ENCODE assay signal across 32 cellular contexts in genomic region chr13:111528513-111528912, GRCh38.
"Had no signal": no experiment of that assay in that cellular context is flagged by ENCODE, and none has a peak within 500 bp of the region (broad histone marks: within the 10 kb centered on the region; RNA-seq: fewer than 3 reads in every experiment).

No MANE protein-coding gene starts in this region.

- H3K9me3 ChIP-seq: heart left ventricle, left lung, neutrophil, ovary, right atrium auricular region, right lobe of liver, testis, thyroid gland, transverse colon, upper lobe of left lung had no signal

- FAIRE-seq: islet of Langerhans, kidney, urothelium cell line had no signal

- H3K27ac Mint-ChIP-seq: immature natural killer cell; mesothelial cell of epicardium; nephron; progenitor cell of endocrine pancreas; stimulated activated naive B cell treated with anti-CD40 and anti-IgM and Interleukin-4, amounts not matched to agents 10 μg/mL and 1 μg/mL and 100 μg/mL, for 72 hours had no signal

- H3K4me3 Mint-ChIP-seq: immature natural killer cell; mesothelial cell of epicardium; naive B cell; nephron; neural crest cell; stimulated activated naive B cell treated with anti-CD40 and anti-IgM and Interleukin-4, amounts not matched to agents 10 μg/mL and 1 μg/mL and 100 μg/mL, for 72 hours had no signal

- H3K27ac ChIP-seq: heart left ventricle, left lung, neutrophil, ovary, right atrium auricular region, right lobe of liver, stomach, testis, thyroid gland, transverse colon, upper lobe of left lung had no signal

- H3K36me3 Mint-ChIP-seq: immature natural killer cell; mesothelial cell of epicardium; naive B cell; stimulated activated naive B cell treated with anti-CD40 and anti-IgM and Interleukin-4, amounts not matched to agents 10 μg/mL and 1 μg/mL and 100 μg/mL, for 72 hours had no signal

- ATAC-seq: left colon; left lung; right lobe of liver; stimulated activated naive B cell treated with anti-CD40 and anti-IgM and Interleukin-4, amounts not matched to agents 10 μg/mL and 1 μg/mL and 100 μg/mL, for 72 hours; stimulated activated naive CD8-positive, alpha-beta T cell treated with anti-CD3 and anti-CD28 coated beads, Interleukin-15, Interleukin-2, amounts not matched to agents 100 U/mL and 50 U/mL, for 24 hours had no signal

- H3K4me1 ChIP-seq: left lung, right atrium auricular region, testis, thyroid gland, transverse colon, upper lobe of left lung had no signal

- H3K9me3 Mint-ChIP-seq: mesothelial cell of epicardium; naive B cell; nephron; neural crest cell; stimulated activated naive B cell treated with anti-CD40 and anti-IgM and Interleukin-4, amounts not matched to agents 10 μg/mL and 1 μg/mL and 100 μg/mL, for 72 hours had no signal

- H3K36me3 ChIP-seq: heart left ventricle, left lung, neutrophil, ovary, right atrium auricular region, right lobe of liver, stomach, thyroid gland, transverse colon, upper lobe of left lung had no signal

- H3K27me3 ChIP-seq: ovary, right atrium auricular region, right lobe of liver, testis, thyroid gland, upper lobe of left lung had no signal

- DNase-seq: heart left ventricle; hypothalamus; immature natural killer cell; kidney; left lung; mesendoderm; naive B cell; occipital lobe; ovary; stimulated activated CD4-positive, alpha-beta T cell treated with anti-CD3 and anti-CD28 coated beads, Interleukin-12 subunit alpha, Interleukin-12 subunit beta, amount 100 ng/mL, for 4 hours; stimulated activated CD4-positive, alpha-beta T cell treated with anti-CD3 and anti-CD28 coated beads, Interleukin-15, amount 100 ng/mL, for 24 hours; stimulated activated CD4-positive, alpha-beta T cell treated with anti-CD3 and anti-CD28 coated beads, Interleukin-2, amount 100 ng/mL, for 24 hours; stimulated activated CD4-positive, alpha-beta T cell treated with anti-CD3 and anti-CD28 coated beads, Interleukin-4, amount 100 ng/mL, for 1 hour; stimulated activated naive B cell treated with anti-CD40 and anti-IgM and Interleukin-4, amounts not matched to agents 10 μg/mL and 1 μg/mL and 100 μg/mL, for 72 hours; stimulated activated naive CD8-positive, alpha-beta T cell treated with anti-CD3 and anti-CD28 coated beads, Interleukin-15, Interleukin-2, amounts not matched to agents 100 U/mL and 50 U/mL, for 24 hours; stomach; testis; thyroid gland; transverse colon had no signal

- H3K4me2 ChIP-seq: smooth muscle cell had no signal

- H3K4me3 ChIP-seq: heart left ventricle, left lung, lung, ovary, right atrium auricular region, right lobe of liver, smooth muscle cell, stomach, testis, thyroid gland, transverse colon, upper lobe of left lung had no signal

- H3K4me1 Mint-ChIP-seq: immature natural killer cell, mesothelial cell of epicardium, naive B cell had no signal
